16 cellular contexts compared by ENCODE assay signal in the genomic region with DNA sequence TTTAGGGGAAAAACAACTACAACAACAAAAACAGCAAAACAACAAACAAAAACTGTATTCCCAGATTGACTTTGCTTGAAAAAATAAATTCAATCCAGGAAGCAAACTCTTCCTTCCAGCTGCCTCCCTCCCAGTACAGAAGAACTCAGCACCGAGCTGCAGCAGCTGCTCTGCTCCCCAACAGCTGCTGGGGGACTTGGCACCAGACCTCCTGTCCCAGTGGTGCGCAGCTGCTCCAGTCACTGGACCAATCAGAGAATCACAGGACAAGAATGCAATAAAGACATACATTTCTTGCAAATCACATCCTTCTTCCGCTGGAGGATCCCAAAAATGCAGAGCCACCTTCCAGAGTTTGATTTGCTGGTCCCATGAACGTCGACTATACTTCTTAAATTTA.
"Had no signal": no experiment of that assay in that cellular context is flagged by ENCODE, and none has a peak within 500 bp of the region (broad histone marks: within the 10 kb centered on the region; RNA-seq: fewer than 3 reads in every experiment).

No MANE protein-coding gene starts in this region.

- H3K27me3 Mint-ChIP-seq: naive thymus-derived CD4-positive, alpha-beta T cell; stimulated activated naive CD8-positive, alpha-beta T cell treated with anti-CD3 and anti-CD28 coated beads, Interleukin-15, amount 100 ng/mL, for 72 hours had no signal

- H3K4me3 ChIP-seq: gastrocnemius medialis, hepatocyte, prostate gland, right lobe of liver, thoracic aorta had no signal

- H3K4me1 ChIP-seq: prostate gland, right lobe of liver had no signal

- H2AFZ ChIP-seq: hepatocyte had no signal

- H3K9me3 Mint-ChIP-seq: mesothelial cell of epicardium; naive thymus-derived CD4-positive, alpha-beta T cell; stimulated activated naive CD8-positive, alpha-beta T cell treated with anti-CD3 and anti-CD28 coated beads, Interleukin-15, amount 100 ng/mL, for 72 hours had no signal

- H3K4me1 Mint-ChIP-seq: mesothelial cell of epicardium had no signal

- H3K27ac Mint-ChIP-seq: mesothelial cell of epicardium; naive thymus-derived CD4-positive, alpha-beta T cell had no signal

- H3K27me3 ChIP-seq: gastrocnemius medialis, hepatocyte, right lobe of liver had no signal

- H3K4me2 ChIP-seq: hepatocyte had no signal

- H3K4me3 Mint-ChIP-seq: mesothelial cell of epicardium; naive thymus-derived CD4-positive, alpha-beta T cell; stimulated activated naive CD8-positive, alpha-beta T cell treated with anti-CD3 and anti-CD28 coated beads, Interleukin-15, amount 100 ng/mL, for 72 hours had no signal

- H3K27ac ChIP-seq: epithelial cell of prostate, gastrocnemius medialis, hepatocyte, prostate gland, right lobe of liver, thoracic aorta had no signal

- H3K9me3 ChIP-seq: gastrocnemius medialis, prostate gland, right lobe of liver, thoracic aorta had no signal

- DNase-seq: activated CD4-positive, alpha-beta T cell treated with anti-CD3 and anti-CD28 coated beads, Interleukin-2, amount 50 U/mL, for 4 hours; activated CD8-positive, alpha-beta memory T cell treated with anti-CD3 and anti-CD28 coated beads, Interleukin-2, amount 50 U/mL, for 4 hours; activated naive CD4-positive, alpha-beta T cell treated with Interleukin-2 at 50 U/mL for 16 hours; effector CD4-positive, alpha-beta T cell; gastrocnemius medialis; kidney; naive thymus-derived CD4-positive, alpha-beta T cell; stimulated activated CD4-positive, alpha-beta T cell treated with anti-CD3 and anti-CD28 coated beads, Interleukin-4, amount 100 ng/mL, for 24 hours; stimulated activated naive CD8-positive, alpha-beta T cell treated with anti-CD3 and anti-CD28 coated beads, Interleukin-15, amount 100 ng/mL, for 72 hours; T-helper 2 cell had no signal
